Comparison of ENCODE assay signal across 19 cellular contexts in the genomic region with DNA sequence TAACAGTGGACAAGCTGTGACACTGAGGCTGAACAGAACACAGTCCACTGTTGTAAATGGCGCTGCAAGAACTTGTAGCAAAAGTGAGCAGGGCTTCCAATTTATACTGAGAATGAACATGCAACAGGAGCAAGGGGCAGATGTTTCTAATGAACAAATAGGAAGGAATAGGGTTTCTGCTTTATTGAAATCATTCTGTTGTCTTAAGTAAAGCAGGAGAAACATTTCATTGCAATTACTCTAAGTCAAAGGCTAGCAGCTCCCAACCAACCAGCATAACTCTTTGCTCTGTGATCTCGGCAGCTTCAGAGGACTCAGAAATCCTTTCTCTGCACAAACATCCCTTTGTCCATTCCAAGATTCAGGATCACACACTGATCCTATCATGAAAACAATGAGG.
DNase-seq lines count a peak whose midpoint lies in the region; ATAC-seq and TF ChIP-seq lines count a peak whose summit lies in the region.
"Had no signal": no experiment of that assay in that cellular context is flagged by ENCODE, and none has a peak within 500 bp of the region (broad histone marks: within the 10 kb centered on the region; RNA-seq: fewer than 3 reads in every experiment).

No MANE protein-coding gene starts in this region.

- TF ChIP-seq CTCF in Loucy (conservative IDR thresholded peaks at IDR 0.05; ENCODE audit: low read length): no peak

- peaks cover 12% of the 10 kb centered on the region for H3K4me1 Mint-ChIP-seq in T-helper 17 cell

- peaks cover 21% of the 10 kb centered on the region for H3K79me2 ChIP-seq in Loucy (ENCODE audit: insufficient read depth, low read length)

- peaks cover 23% of the 10 kb centered on the region for H3K4me1 ChIP-seq in BLaER1
- peaks cover 74% of the 10 kb centered on the region for H3K4me1 ChIP-seq in Loucy (ENCODE audit: insufficient read depth, low read length, poor library complexity, severe bottlenecking)

- H3K4me3 ChIP-seq in BLaER1 (no peak overlapping the region), Loucy (ENCODE audit: low read length, poor library complexity, severe bottlenecking) (no peak overlapping the region)
- H3K4me3 ChIP-seq: GM23248 had no signal

- no peak overlapping the region for H2AFZ ChIP-seq in Loucy (ENCODE audit: low read length)
- H2AFZ ChIP-seq: GM23248 had no signal

- H3K27me3 ChIP-seq in BLaER1 (no peaks in the 10 kb centered on the region), Loucy (ENCODE audit: insufficient read depth, low read length, poor library complexity, severe bottlenecking) (no peaks in the 10 kb centered on the region)

- H3K27ac Mint-ChIP-seq in T-helper 17 cell: peak overlapping the region; percentile 27
- H3K27ac Mint-ChIP-seq: B cell, H9 had no signal

- H3K36me3 Mint-ChIP-seq in T-helper 17 cell (ENCODE audit: low read depth): peaks cover 2% of the 10 kb centered on the region
- H3K36me3 Mint-ChIP-seq: CD4-positive, alpha-beta memory T cell had no signal

- H3K4me2 ChIP-seq in BLaER1 (peak overlapping the region; percentile 7; the same call in 1 of the 2 replicates), Loucy (ENCODE audit: low read depth, low read length, poor library complexity, severe bottlenecking) (no peak overlapping the region)

- H3K36me3 ChIP-seq in BLaER1 (no peaks in the 10 kb centered on the region), Loucy (ENCODE audit: insufficient read depth, low read length) (no peaks in the 10 kb centered on the region)

- H3K4me3 Mint-ChIP-seq in T-helper 17 cell: no peak overlapping the region
- H3K4me3 Mint-ChIP-seq: B cell, H9 had no signal

- H3K9me3 ChIP-seq in BLaER1: no peaks in the 10 kb centered on the region
- H3K9me3 ChIP-seq in Loucy (ENCODE audit: insufficient read depth, low read depth, low read length): no peaks in the 10 kb centered on the region
- H3K9me3 ChIP-seq in T-helper 17 cell (ENCODE audit: control insufficient read depth, low read length, poor library complexity, severe bottlenecking): no peaks in the 10 kb centered on the region

- H4K20me1 ChIP-seq in BLaER1 (no peaks in the 10 kb centered on the region), Loucy (ENCODE audit: insufficient read depth, low read length, poor library complexity, severe bottlenecking) (no peaks in the 10 kb centered on the region)

- H3K27me3 Mint-ChIP-seq in T-helper 17 cell: no peaks in the 10 kb centered on the region
- H3K27me3 Mint-ChIP-seq: CD4-positive, alpha-beta memory T cell had no signal

- H3F3A ChIP-seq in Loucy (ENCODE audit: low read depth): peaks cover 7% of the 10 kb centered on the region

- no peak for ATAC-seq in T-helper 17 cell
- no peak for ATAC-seq in HG03469 (IDR thresholded peaks at IDR 0.05; ENCODE audit: unreplicated experiment)
- ATAC-seq in HG03139 (IDR thresholded peaks at IDR 0.05; ENCODE audit: unreplicated experiment): no peak
- ATAC-seq: HCT116 had no signal

- no peaks in the 10 kb centered on the region for H3K9me2 ChIP-seq in Loucy (replicated peaks; ENCODE audit: low read depth, low read length)

- DNase-seq in T-helper 17 cell (no peak), fibroblast of gingiva (ENCODE audit: low read depth) (peak; percentile 53), NAMALWA (ENCODE audit: low spot score) (no peak)
- no peak for DNase-seq in activated CD4-positive, CD25-positive, alpha-beta regulatory T cell treated with anti-CD3 and anti-CD28 coated beads, Interleukin-2, amount 50 U/mL, for 72 hours
- DNase-seq: C1 segment of cervical spinal cord; Calu3; CD4-positive, alpha-beta memory T cell; COR-L47; DMS53; DMS79 treated with DMSO at 0.1 percent for 48 hours; H9 had no signal

- H3K9ac ChIP-seq in BLaER1 (no peak overlapping the region), Loucy (ENCODE audit: low read depth, low read length, poor library complexity, severe bottlenecking) (peak overlapping the region; percentile 99)
- H3K9ac ChIP-seq: GM23248 had no signal

- H3K27ac ChIP-seq in BLaER1: no peak overlapping the region
- H3K27ac ChIP-seq: 22Rv1, GM23248 had no signal
